ENCODE assay signal across 1 cellular context in the genomic region with DNA sequence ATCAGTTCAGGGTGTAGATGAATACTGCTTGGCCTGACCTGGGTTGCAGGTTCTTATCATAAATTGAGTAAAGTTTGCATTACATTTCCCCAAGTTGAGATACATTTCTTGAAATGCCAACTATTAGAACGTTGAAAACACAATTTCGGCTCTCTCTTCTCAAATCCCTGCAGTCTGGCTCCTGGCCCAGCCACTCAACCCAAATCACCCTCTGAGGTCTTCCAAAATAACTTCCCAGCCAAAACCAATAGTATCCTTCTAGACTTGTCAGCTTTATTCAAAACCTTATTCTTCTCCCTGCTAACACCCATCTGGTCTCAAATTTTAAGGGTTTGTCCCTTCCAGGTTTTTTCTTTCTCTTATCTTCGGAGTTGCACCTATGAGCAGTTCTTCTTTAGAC.
TF ChIP-seq lines count a peak whose summit lies in the region.

No MANE protein-coding gene starts in this region.

TF ChIP-seq in GM23338, 12 proteins besides CTCF, POLR2A, EP300 and RAD21:
- TF ChIP-seq, protein P1, sequence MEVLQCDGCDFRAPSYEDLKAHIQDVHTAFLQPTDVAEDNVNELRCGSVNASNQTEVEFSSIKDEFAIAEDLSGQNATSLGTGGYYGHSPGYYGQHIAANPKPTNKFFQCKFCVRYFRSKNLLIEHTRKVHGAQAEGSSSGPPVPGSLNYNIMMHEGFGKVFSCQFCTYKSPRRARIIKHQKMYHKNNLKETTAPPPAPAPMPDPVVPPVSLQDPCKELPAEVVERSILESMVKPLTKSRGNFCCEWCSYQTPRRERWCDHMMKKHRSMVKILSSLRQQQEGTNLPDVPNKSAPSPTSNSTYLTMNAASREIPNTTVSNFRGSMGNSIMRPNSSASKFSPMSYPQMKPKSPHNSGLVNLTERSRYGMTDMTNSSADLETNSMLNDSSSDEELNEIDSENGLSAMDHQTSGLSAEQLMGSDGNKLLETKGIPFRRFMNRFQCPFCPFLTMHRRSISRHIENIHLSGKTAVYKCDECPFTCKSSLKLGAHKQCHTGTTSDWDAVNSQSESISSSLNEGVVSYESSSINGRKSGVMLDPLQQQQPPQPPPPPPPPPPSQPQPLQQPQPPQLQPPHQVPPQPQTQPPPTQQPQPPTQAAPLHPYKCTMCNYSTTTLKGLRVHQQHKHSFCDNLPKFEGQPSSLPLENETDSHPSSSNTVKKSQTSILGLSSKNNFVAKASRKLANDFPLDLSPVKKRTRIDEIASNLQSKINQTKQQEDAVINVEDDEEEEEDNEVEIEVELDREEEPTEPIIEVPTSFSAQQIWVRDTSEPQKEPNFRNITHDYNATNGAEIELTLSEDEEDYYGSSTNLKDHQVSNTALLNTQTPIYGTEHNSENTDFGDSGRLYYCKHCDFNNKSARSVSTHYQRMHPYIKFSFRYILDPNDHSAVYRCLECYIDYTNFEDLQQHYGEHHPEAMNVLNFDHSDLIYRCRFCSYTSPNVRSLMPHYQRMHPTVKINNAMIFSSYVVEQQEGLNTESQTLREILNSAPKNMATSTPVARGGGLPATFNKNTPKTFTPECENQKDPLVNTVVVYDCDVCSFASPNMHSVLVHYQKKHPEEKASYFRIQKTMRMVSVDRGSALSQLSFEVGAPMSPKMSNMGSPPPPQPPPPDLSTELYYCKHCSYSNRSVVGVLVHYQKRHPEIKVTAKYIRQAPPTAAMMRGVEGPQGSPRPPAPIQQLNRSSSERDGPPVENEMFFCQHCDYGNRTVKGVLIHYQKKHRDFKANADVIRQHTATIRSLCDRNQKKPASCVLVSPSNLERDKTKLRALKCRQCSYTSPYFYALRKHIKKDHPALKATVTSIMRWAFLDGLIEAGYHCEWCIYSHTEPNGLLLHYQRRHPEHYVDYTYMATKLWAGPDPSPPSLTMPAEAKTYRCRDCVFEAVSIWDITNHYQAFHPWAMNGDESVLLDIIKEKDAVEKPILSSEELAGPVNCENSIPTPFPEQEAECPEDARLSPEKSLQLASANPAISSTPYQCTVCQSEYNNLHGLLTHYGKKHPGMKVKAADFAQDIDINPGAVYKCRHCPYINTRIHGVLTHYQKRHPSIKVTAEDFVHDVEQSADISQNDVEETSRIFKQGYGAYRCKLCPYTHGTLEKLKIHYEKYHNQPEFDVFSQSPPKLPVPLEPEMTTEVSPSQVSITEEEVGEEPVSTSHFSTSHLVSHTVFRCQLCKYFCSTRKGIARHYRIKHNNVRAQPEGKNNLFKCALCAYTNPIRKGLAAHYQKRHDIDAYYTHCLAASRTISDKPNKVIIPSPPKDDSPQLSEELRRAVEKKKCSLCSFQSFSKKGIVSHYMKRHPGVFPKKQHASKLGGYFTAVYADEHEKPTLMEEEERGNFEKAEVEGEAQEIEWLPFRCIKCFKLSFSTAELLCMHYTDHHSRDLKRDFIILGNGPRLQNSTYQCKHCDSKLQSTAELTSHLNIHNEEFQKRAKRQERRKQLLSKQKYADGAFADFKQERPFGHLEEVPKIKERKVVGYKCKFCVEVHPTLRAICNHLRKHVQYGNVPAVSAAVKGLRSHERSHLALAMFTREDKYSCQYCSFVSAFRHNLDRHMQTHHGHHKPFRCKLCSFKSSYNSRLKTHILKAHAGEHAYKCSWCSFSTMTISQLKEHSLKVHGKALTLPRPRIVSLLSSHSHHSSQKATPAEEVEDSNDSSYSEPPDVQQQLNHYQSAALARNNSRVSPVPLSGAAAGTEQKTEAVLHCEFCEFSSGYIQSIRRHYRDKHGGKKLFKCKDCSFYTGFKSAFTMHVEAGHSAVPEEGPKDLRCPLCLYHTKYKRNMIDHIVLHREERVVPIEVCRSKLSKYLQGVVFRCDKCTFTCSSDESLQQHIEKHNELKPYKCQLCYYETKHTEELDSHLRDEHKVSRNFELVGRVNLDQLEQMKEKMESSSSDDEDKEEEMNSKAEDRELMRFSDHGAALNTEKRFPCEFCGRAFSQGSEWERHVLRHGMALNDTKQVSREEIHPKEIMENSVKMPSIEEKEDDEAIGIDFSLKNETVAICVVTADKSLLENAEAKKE (CRISPR knock-in tag; IDR thresholded peaks at IDR 0.05): no peak
- TF ChIP-seq ZNF331 (CRISPR knock-in tag; IDR thresholded peaks at IDR 0.05; ENCODE audit: low read depth): no peak
- TF ChIP-seq, protein P2, sequence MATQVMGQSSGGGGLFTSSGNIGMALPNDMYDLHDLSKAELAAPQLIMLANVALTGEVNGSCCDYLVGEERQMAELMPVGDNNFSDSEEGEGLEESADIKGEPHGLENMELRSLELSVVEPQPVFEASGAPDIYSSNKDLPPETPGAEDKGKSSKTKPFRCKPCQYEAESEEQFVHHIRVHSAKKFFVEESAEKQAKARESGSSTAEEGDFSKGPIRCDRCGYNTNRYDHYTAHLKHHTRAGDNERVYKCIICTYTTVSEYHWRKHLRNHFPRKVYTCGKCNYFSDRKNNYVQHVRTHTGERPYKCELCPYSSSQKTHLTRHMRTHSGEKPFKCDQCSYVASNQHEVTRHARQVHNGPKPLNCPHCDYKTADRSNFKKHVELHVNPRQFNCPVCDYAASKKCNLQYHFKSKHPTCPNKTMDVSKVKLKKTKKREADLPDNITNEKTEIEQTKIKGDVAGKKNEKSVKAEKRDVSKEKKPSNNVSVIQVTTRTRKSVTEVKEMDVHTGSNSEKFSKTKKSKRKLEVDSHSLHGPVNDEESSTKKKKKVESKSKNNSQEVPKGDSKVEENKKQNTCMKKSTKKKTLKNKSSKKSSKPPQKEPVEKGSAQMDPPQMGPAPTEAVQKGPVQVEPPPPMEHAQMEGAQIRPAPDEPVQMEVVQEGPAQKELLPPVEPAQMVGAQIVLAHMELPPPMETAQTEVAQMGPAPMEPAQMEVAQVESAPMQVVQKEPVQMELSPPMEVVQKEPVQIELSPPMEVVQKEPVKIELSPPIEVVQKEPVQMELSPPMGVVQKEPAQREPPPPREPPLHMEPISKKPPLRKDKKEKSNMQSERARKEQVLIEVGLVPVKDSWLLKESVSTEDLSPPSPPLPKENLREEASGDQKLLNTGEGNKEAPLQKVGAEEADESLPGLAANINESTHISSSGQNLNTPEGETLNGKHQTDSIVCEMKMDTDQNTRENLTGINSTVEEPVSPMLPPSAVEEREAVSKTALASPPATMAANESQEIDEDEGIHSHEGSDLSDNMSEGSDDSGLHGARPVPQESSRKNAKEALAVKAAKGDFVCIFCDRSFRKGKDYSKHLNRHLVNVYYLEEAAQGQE (IDR thresholded peaks at IDR 0.05; ENCODE audit: unreplicated experiment): no peak
- no peak for TF ChIP-seq JUNB (IDR thresholded peaks at IDR 0.05; ENCODE audit: unreplicated experiment)
- no peak for TF ChIP-seq ZNF114 (CRISPR knock-in tag; IDR thresholded peaks at IDR 0.05)
- no peak for TF ChIP-seq CREB1 (CRISPR knock-in tag; IDR thresholded peaks at IDR 0.05; ENCODE audit: low read depth)
- no peak for TF ChIP-seq EZH2phosphoT487 (IDR thresholded peaks at IDR 0.05; ENCODE audit: unreplicated experiment)
- TF ChIP-seq, protein P3, sequence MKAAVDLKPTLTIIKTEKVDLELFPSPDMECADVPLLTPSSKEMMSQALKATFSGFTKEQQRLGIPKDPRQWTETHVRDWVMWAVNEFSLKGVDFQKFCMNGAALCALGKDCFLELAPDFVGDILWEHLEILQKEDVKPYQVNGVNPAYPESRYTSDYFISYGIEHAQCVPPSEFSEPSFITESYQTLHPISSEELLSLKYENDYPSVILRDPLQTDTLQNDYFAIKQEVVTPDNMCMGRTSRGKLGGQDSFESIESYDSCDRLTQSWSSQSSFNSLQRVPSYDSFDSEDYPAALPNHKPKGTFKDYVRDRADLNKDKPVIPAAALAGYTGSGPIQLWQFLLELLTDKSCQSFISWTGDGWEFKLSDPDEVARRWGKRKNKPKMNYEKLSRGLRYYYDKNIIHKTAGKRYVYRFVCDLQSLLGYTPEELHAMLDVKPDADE (IDR thresholded peaks at IDR 0.05): no peak
- TF ChIP-seq STAT1 (IDR thresholded peaks at IDR 0.05; ENCODE audit: unreplicated experiment): no peak
- no peak for TF ChIP-seq EZH2 (IDR thresholded peaks at IDR 0.05; ENCODE audit: low read depth, unreplicated experiment)
- TF ChIP-seq POLR2AphosphoS5 (IDR thresholded peaks at IDR 0.05; ENCODE audit: low read depth): no peak
- no peak for TF ChIP-seq NANOG (IDR thresholded peaks at IDR 0.05; ENCODE audit: borderline replicate concordance)
TF ChIP-seq in GM23338: peak in this region for 0.
